1 cellular context compared by ENCODE assay signal in genomic region chr12:9649532-9649940, GRCh38.
TF ChIP-seq lines count a peak whose summit lies in the region.

No MANE protein-coding gene starts in this region.

TF ChIP-seq in K562, 482 proteins besides CTCF, POLR2A, EP300 and RAD21:
- no peak for TF ChIP-seq CUX1 (CRISPR knock-in tag; IDR thresholded peaks at IDR 0.05)
- TF ChIP-seq TAF1 (IDR thresholded peaks at IDR 0.05; ENCODE audit: control insufficient read depth, extremely low read depth, insufficient read depth, low read length, severe bottlenecking), result peak; percentile 18
TF ChIP-seq in K562: peak in this region for 1.
